ENCODE assay signal across 9 cellular contexts in genomic region chr1:159009704-159010361, GRCh38. TPM values are rescaled to one million over a fixed set of nuclear protein-coding genes. Genes with fewer than 3 reads are reported as not detected.
DNase-seq lines count a peak whose midpoint lies in the region; ATAC-seq and TF ChIP-seq lines count a peak whose summit lies in the region.
"Had no signal": no experiment of that assay in that cellular context is flagged by ENCODE, and none has a peak within 500 bp of the region (broad histone marks: within the 10 kb centered on the region; RNA-seq: fewer than 3 reads in every experiment).

Gene IFI16, plus strand, starts transcription at chr1:159009907. Its CDS starts 4,774 bp downstream, at chr1:159014681.

- H3K27ac ChIP-seq in uterus, result peak within 1 kb of the TSS; percentile 88 to 98
- H3K27ac ChIP-seq: C4-2B had no signal

- DNase-seq in NCI-H2196 (lab: John Stamatoyannopoulos, UW; ENCODE audit: unreplicated experiment) (peak; percentile 8), NCI-H2196 treated with DMSO at 0.1 percent for 48 hours (lab: John Stamatoyannopoulos, UW; ENCODE audit: unreplicated experiment) (no peak), NOMO-1 treated with DMSO at 0.1 percent for 48 hours (lab: John Stamatoyannopoulos, UW; ENCODE audit: unreplicated experiment) (peak; percentile 94), fibroblast of mammary gland (ENCODE audit: low read depth) (peak; percentile 98), non-pigmented ciliary epithelial cell (ENCODE audit: low read depth) (peak; percentile 90), uterus (peak; percentile 49 to 78)
- DNase-seq in activated T-cell treated with anti-CD3 and anti-CD28 coated beads, Interleukin-2, amount 50 U/mL, for 72 hours, result peak; percentile 72 to 74

- H3K9me3 ChIP-seq in uterus, result no peaks in the 10 kb centered on the region

- intact Hi-C loops in uterus (cut with DNase I; ENCODE audit: low total_unique reads), result no loop called here

- peak; percentile 68 to 94 for TF ChIP-seq POLR2A in uterus (IDR thresholded peaks at IDR 0.05)

- no peak for TF ChIP-seq CTCF in fibroblast of mammary gland (conservative IDR thresholded peaks at IDR 0.05; ENCODE audit: control insufficient read depth, insufficient read depth, low read depth, low read length)
- no peak for TF ChIP-seq CTCF in uterus (IDR thresholded peaks at IDR 0.05)

- ATAC-seq in HG02852 (IDR thresholded peaks at IDR 0.05; ENCODE audit: unreplicated experiment), result peak; percentile 73
- peak; percentile 75 to 79 for ATAC-seq in activated T-cell treated with anti-CD3 and anti-CD28 coated beads, Interleukin-2, amount 50 U/mL, for 72 hours (replicated peaks in 1 of 2)

- H3K4me1 Mint-ChIP-seq in activated T-cell treated with anti-CD3 and anti-CD28 coated beads, Interleukin-2, amount 50 U/mL, for 72 hours (ENCODE audit: low read depth), result peaks cover 60% of the 10 kb centered on the region

- peaks cover 28 to 45% of the 10 kb centered on the region in 2 donors for H3K36me3 Mint-ChIP-seq in activated T-cell treated with anti-CD3 and anti-CD28 coated beads, Interleukin-2, amount 50 U/mL, for 72 hours (ENCODE audit: insufficient read depth in 2 of 2)

- no peaks in the 10 kb centered on the region for H3K27me3 Mint-ChIP-seq in activated T-cell treated with anti-CD3 and anti-CD28 coated beads, Interleukin-2, amount 50 U/mL, for 72 hours (ENCODE audit: low read depth)

- H3K4me3 Mint-ChIP-seq in activated T-cell treated with anti-CD3 and anti-CD28 coated beads, Interleukin-2, amount 50 U/mL, for 72 hours, result peak within 1 kb of the TSS; percentile 92 to 100

- peak within 1 kb of the TSS; percentile 100 for H3K27ac Mint-ChIP-seq in activated T-cell treated with anti-CD3 and anti-CD28 coated beads, Interleukin-2, amount 50 U/mL, for 72 hours

- H3K4me3 ChIP-seq in fibroblast of mammary gland (ENCODE audit: control insufficient read depth, low read depth, low read length) (peak within 1 kb of the TSS; percentile 94), uterus (peak within 1 kb of the TSS; percentile 52 to 59)

- no peaks in the 10 kb centered on the region for H3K36me3 ChIP-seq in uterus

- H3K4me1 ChIP-seq in uterus, result no peaks in the 10 kb centered on the region

- H3K9me3 Mint-ChIP-seq in activated T-cell treated with anti-CD3 and anti-CD28 coated beads, Interleukin-2, amount 50 U/mL, for 72 hours, result no peaks in the 10 kb centered on the region

- H3K27me3 ChIP-seq in uterus, result no peaks in the 10 kb centered on the region

RNA-seq across cellular contexts. Expression of gene IFI16, which starts in this region (rescaled TPM):
- total RNA-seq in activated T-cell treated with anti-CD3 and anti-CD28 coated beads, Interleukin-2, amount 50 U/mL, for 72 hours, result 100 to 1,000 TPM; 311 to 326 TPM
- 100 to 1,000 TPM in 1 of 4 donors, 10 to 100 TPM in 3; 41.9 to 114 (median 59.8) TPM for total RNA-seq in uterus
